In genomic region chr6:107535626-107536025, GRCh38 we compare ENCODE assay signal across 20 cellular contexts.
"Had no signal": no experiment of that assay in that cellular context is flagged by ENCODE, and none has a peak within 500 bp of the region (broad histone marks: within the 10 kb centered on the region; RNA-seq: fewer than 3 reads in every experiment).

No MANE protein-coding gene starts in this region.

- H3K9me3 ChIP-seq: left ventricle myocardium inferior, lower lobe of right lung, ovary, right atrium auricular region, sigmoid colon had no signal

- H3K4me3 Mint-ChIP-seq: endodermal cell; memory B cell; naive thymus-derived CD4-positive, alpha-beta T cell; type B pancreatic cell had no signal

- H3K27ac ChIP-seq: hepatocyte, lower lobe of right lung, ovary had no signal

- H2AFZ ChIP-seq: hepatocyte had no signal

- H3K9me3 Mint-ChIP-seq: endodermal cell; memory B cell; naive thymus-derived CD4-positive, alpha-beta T cell; type B pancreatic cell had no signal

- H3K27me3 ChIP-seq: hepatocyte, ovary, right atrium auricular region, sigmoid colon had no signal

- H3K79me2 ChIP-seq: hepatocyte had no signal

- ATAC-seq: left cardiac atrium; lower lobe of right lung; naive thymus-derived CD4-positive, alpha-beta T cell had no signal

- H3K36me3 Mint-ChIP-seq: memory B cell; naive thymus-derived CD4-positive, alpha-beta T cell; type B pancreatic cell had no signal

- H3K27ac Mint-ChIP-seq: endodermal cell; memory B cell; naive thymus-derived CD4-positive, alpha-beta T cell; type B pancreatic cell had no signal

- H3K4me3 ChIP-seq: hepatocyte, left ventricle myocardium inferior, lower lobe of right lung, ovary, right atrium auricular region, sigmoid colon had no signal

- H3K27me3 Mint-ChIP-seq: type B pancreatic cell had no signal

- H3K4me2 ChIP-seq: hepatocyte had no signal

- H3K36me3 ChIP-seq: lower lobe of right lung, ovary, right atrium auricular region, sigmoid colon had no signal

- H3K4me1 Mint-ChIP-seq: naive thymus-derived CD4-positive, alpha-beta T cell had no signal

- DNase-seq: dermis blood vessel endothelial cell; endodermal cell; foreskin melanocyte; head of caudate nucleus; kidney; left cardiac atrium; left ventricle myocardium inferior; lower lobe of right lung; midbrain; naive thymus-derived CD4-positive, alpha-beta T cell; nucleus accumbens; ovary; sigmoid colon; small intestine; stimulated activated CD4-positive, alpha-beta T cell treated with anti-CD3 and anti-CD28 coated beads, Interleukin-12 subunit alpha, Interleukin-12 subunit beta, amount 100 ng/mL, for 4 hours; stimulated activated naive CD4-positive, alpha-beta T cell treated with Interleukin-2 at 50 U/mL for 16 hours had no signal
